In the genomic region with DNA sequence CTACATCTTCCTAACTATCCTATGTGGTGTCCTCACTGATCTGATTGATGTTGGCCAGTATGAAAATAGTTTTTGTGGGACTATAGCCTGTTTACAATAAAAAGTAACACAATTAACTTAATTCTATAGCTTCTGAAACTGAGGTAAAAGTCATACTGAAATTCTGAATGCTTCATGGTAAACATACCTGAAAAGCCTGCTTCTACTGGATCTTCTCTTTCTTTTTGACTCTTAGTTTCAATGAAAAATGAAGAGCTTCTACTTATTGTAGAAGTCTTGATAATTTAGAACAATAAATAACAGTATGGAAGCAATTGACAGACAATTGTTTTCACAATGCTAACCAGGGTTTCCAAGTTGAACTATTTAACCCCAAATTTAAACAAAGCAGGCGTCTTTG, we compare ENCODE assay signal across 25 cellular contexts.
DNase-seq lines count a peak whose midpoint lies in the region; ATAC-seq, FAIRE-seq and TF ChIP-seq lines count a peak whose summit lies in the region.
"Had no signal": no experiment of that assay in that cellular context is flagged by ENCODE, and none has a peak within 500 bp of the region (broad histone marks: within the 10 kb centered on the region; RNA-seq: fewer than 3 reads in every experiment).

No MANE protein-coding gene starts in this region.

- FAIRE-seq in D721Med (lab: Jason Lieb, UNC) (peak; percentile 63), GM18507 (lab: Jason Lieb, UNC) (peak; percentile 44)
- FAIRE-seq: A204.1, GM12891, GM19239, H1 had no signal

- H3K36me3 ChIP-seq in sigmoid colon: no peaks in the 10 kb centered on the region
- no peaks in the 10 kb centered on the region for H3K36me3 ChIP-seq in smooth muscle cell (ENCODE audit: low read depth)
- H3K36me3 ChIP-seq: BLaER1 had no signal

- no peaks in the 10 kb centered on the region for H3K27me3 Mint-ChIP-seq in activated naive CD4-positive, alpha-beta T cell treated with anti-CD3 and anti-CD28 coated beads, Interleukin-2, amount 10 ng/mL, durations not matched to agents 7 days and 5 days
- H3K27me3 Mint-ChIP-seq: B cell; CD4-positive, CD25-positive, alpha-beta regulatory T cell had no signal

- peaks cover 0 to 8% (median 4%) of the 10 kb centered on the region in 4 donors for H3K4me1 ChIP-seq in sigmoid colon
- H3K4me1 ChIP-seq in smooth muscle cell (ENCODE audit: low read depth): peaks cover 18% of the 10 kb centered on the region
- H3K4me1 ChIP-seq: Caco-2 had no signal

- no peak for TF ChIP-seq EP300 in sigmoid colon (IDR thresholded peaks at IDR 0.05)

- H3K36me3 Mint-ChIP-seq in activated naive CD4-positive, alpha-beta T cell treated with anti-CD3 and anti-CD28 coated beads, Interleukin-2, amount 10 ng/mL, durations not matched to agents 7 days and 5 days: no peaks in the 10 kb centered on the region
- H3K36me3 Mint-ChIP-seq: CD4-positive, CD25-positive, alpha-beta regulatory T cell; CD8-positive, alpha-beta T cell had no signal

- no peaks in the 10 kb centered on the region for H3K4me1 Mint-ChIP-seq in activated naive CD4-positive, alpha-beta T cell treated with anti-CD3 and anti-CD28 coated beads, Interleukin-2, amount 10 ng/mL, durations not matched to agents 7 days and 5 days
- H3K4me1 Mint-ChIP-seq: B cell; CD4-positive, CD25-positive, alpha-beta regulatory T cell had no signal

- H3K27ac ChIP-seq in sigmoid colon (no peak overlapping the region), smooth muscle cell (ENCODE audit: low read depth) (no peak overlapping the region)
- H3K27ac ChIP-seq: 22Rv1, BLaER1, C4-2B, GM23248 had no signal

- no peaks in the 10 kb centered on the region for H4K20me1 ChIP-seq in smooth muscle cell (ENCODE audit: low read depth)
- H4K20me1 ChIP-seq: BLaER1 had no signal

- H2AFZ ChIP-seq in smooth muscle cell (ENCODE audit: low read depth): no peak overlapping the region
- H2AFZ ChIP-seq: GM23248 had no signal

- DNase-seq in D721Med (ENCODE audit: insufficient read length, low spot score) (no peak), GM18507 (ENCODE audit: extremely low spot score, insufficient read length, low read depth) (no peak), sigmoid colon (no peak), smooth muscle cell (lab: John Stamatoyannopoulos, UW; ENCODE audit: unreplicated experiment) (no peak)
- DNase-seq in activated naive CD4-positive, alpha-beta T cell treated with anti-CD3 and anti-CD28 coated beads, Interleukin-2, amount 10 ng/mL, durations not matched to agents 7 days and 5 days: no peak
- DNase-seq: Caco-2; CD4-positive, CD25-positive, alpha-beta regulatory T cell; CD8-positive, alpha-beta T cell; DMS 273 treated with DMSO at 0.1 percent for 48 hours; DMS79; GF-D8; GM23248; H7; HCEC 1CT had no signal

- no peaks in the 10 kb centered on the region for H3K79me2 ChIP-seq in smooth muscle cell (ENCODE audit: low read depth)

- H3K4me2 ChIP-seq in smooth muscle cell: no peak overlapping the region
- H3K4me2 ChIP-seq: BLaER1 had no signal

- CTCF ChIA-PET in activated naive CD4-positive, alpha-beta T cell treated with anti-CD3 and anti-CD28 coated beads, Interleukin-2, amount 10 ng/mL, durations not matched to agents 7 days and 5 days (lab: Charles Lee): no interaction called here

- no peak for TF ChIP-seq CTCF in D721Med (IDR thresholded peaks at IDR 0.05; ENCODE audit: insufficient read depth, missing control alignments)
- TF ChIP-seq CTCF in sigmoid colon (IDR thresholded peaks at IDR 0.05): no peak
- TF ChIP-seq CTCF in smooth muscle cell (IDR thresholded peaks at IDR 0.05; ENCODE audit: borderline replicate concordance, insufficient read depth, poor library complexity, severe bottlenecking): no peak

- H3K4me3 Mint-ChIP-seq in activated naive CD4-positive, alpha-beta T cell treated with anti-CD3 and anti-CD28 coated beads, Interleukin-2, amount 10 ng/mL, durations not matched to agents 7 days and 5 days: no peak overlapping the region
- H3K4me3 Mint-ChIP-seq: B cell; CD4-positive, CD25-positive, alpha-beta regulatory T cell; CD8-positive, alpha-beta T cell had no signal

- no peak overlapping the region for H3K27ac Mint-ChIP-seq in activated naive CD4-positive, alpha-beta T cell treated with anti-CD3 and anti-CD28 coated beads, Interleukin-2, amount 10 ng/mL, durations not matched to agents 7 days and 5 days
- H3K27ac Mint-ChIP-seq: B cell; CD4-positive, CD25-positive, alpha-beta regulatory T cell; CD8-positive, alpha-beta T cell had no signal

- no peak overlapping the region for H3K9ac ChIP-seq in smooth muscle cell (ENCODE audit: low read depth)
- H3K9ac ChIP-seq: BLaER1, GM23248 had no signal

- no peaks in the 10 kb centered on the region for H3K9me3 ChIP-seq in sigmoid colon
- no peaks in the 10 kb centered on the region for H3K9me3 ChIP-seq in smooth muscle cell (replicated peaks; ENCODE audit: low read depth)
- H3K9me3 ChIP-seq: BLaER1, Caco-2 had no signal

- H3K4me3 ChIP-seq in sigmoid colon (no peak overlapping the region), smooth muscle cell (no peak overlapping the region)
- H3K4me3 ChIP-seq: BLaER1, GM23248 had no signal

- intact Hi-C loops in sigmoid colon (cut with DNase I): no loop called here

- H3K27me3 ChIP-seq in sigmoid colon (no peaks in the 10 kb centered on the region), smooth muscle cell (ENCODE audit: low read depth) (peaks cover 4% of the 10 kb centered on the region)
- H3K27me3 ChIP-seq: BLaER1 had no signal

- ATAC-seq in GM18870 (IDR thresholded peaks at IDR 0.05; ENCODE audit: unreplicated experiment) (peak; percentile 21), HG02885 (IDR thresholded peaks at IDR 0.05; ENCODE audit: poor library complexity, unreplicated experiment) (peak; percentile 20), HG03469 (IDR thresholded peaks at IDR 0.05; ENCODE audit: unreplicated experiment) (no peak)
- ATAC-seq: CD8-positive, alpha-beta T cell had no signal

- H3F3A ChIP-seq in smooth muscle cell (ENCODE audit: low read depth): no peaks in the 10 kb centered on the region

- WGBS in sigmoid colon, 2 donors: 40 to 71% methylated on average over 1 of the region's 1 CpG
- WGBS in smooth muscle cell (ENCODE audit: low lambda C conversion rate): 96% methylated on average over 1 of the region's 1 CpG

- no peaks in the 10 kb centered on the region for H3K9me3 Mint-ChIP-seq in activated naive CD4-positive, alpha-beta T cell treated with anti-CD3 and anti-CD28 coated beads, Interleukin-2, amount 10 ng/mL, durations not matched to agents 7 days and 5 days
- H3K9me3 Mint-ChIP-seq: CD4-positive, CD25-positive, alpha-beta regulatory T cell had no signal

- no peak for TF ChIP-seq POLR2A in sigmoid colon (IDR thresholded peaks at IDR 0.05)
